In genomic region chr19:39445258-39446071, GRCh38 we compare ENCODE assay signal across 7 cellular contexts. TPM values are rescaled to one million over a fixed set of nuclear protein-coding genes. Genes with fewer than 3 reads are reported as not detected.
A peak's percentile ranks its signal among the peaks of the same experiment; 100 is the strongest.
DNase-seq lines count a peak whose midpoint lies in the region; ATAC-seq, FAIRE-seq and TF ChIP-seq lines count a peak whose summit lies in the region.

TSS of gene SUPT5H (plus strand) at chr19:39445582. CDS start at chr19:39445891, 309 bp downstream.

- H3K4me3 ChIP-seq in body of pancreas: peak within 1 kb of the TSS; percentile 93 to 94
- H3K4me3 ChIP-seq in gastrocnemius medialis: peak within 1 kb of the TSS; percentile 74 to 99 (median 86)

- 0% methylated on average over 35 to 65 of the region's 65 CpGs for WGBS in body of pancreas, 2 donors

- peak; percentile 75 for ATAC-seq in GM18520 (IDR thresholded peaks at IDR 0.05; ENCODE audit: unreplicated experiment)
- peak; percentile 77 for ATAC-seq in HG03064 (IDR thresholded peaks at IDR 0.05; ENCODE audit: low read depth, unreplicated experiment)
- peak; percentile 100 for ATAC-seq in body of pancreas
- peak; percentile 96 to 99 for ATAC-seq in gastrocnemius medialis

- DNase-seq in NCI-H2107 treated with DMSO at 0.1 percent for 48 hours (lab: John Stamatoyannopoulos, UW; ENCODE audit: unreplicated experiment) (peak; percentile 88), body of pancreas (peak; percentile 98 to 99 (median 99)), iPS DF 4.7 (ENCODE audit: extremely low read depth, low spot score) (peak; percentile 92), gastrocnemius medialis (peak; percentile 96 to 97)

- peak; percentile 33 for FAIRE-seq in TTC549 (lab: Jason Lieb, UNC)

- intact Hi-C loops in body of pancreas (cut with DNase I): loop anchor here (10.0 kb wide), 1 partner anchor 89 kb away; the partner anchor contains the start of gene EID2B
- intact Hi-C loops in gastrocnemius medialis (cut with DNase I; ENCODE audit: low total_unique reads): loop anchor here (1.0 to 10.0 kb wide), 6 partner anchors 9 to 229 kb away; partner anchors contain the start of genes PLEKHG2 and SAMD4B

- TF ChIP-seq CTCF in body of pancreas (IDR thresholded peaks at IDR 0.05) (peak in 1 of 7 experiments; percentile 19), gastrocnemius medialis (IDR thresholded peaks at IDR 0.05 in 4 of 5, conservative IDR thresholded peaks at IDR 0.05 in 1 of 5) (no peak)

- H3K36me3 ChIP-seq in body of pancreas (replicated peaks in 1 of 2; ENCODE audit: insufficient read depth in 1 of 2, low read depth in 2 of 2) (no peaks in the 10 kb centered on the region), gastrocnemius medialis (peaks cover 0 to 4% of the 10 kb centered on the region in 2 donors)

- H3K4me1 ChIP-seq in body of pancreas: peaks cover 48% of the 10 kb centered on the region
- H3K4me1 ChIP-seq in gastrocnemius medialis: peaks cover 14 to 27% of the 10 kb centered on the region in 2 donors

- H3K9me3 ChIP-seq in body of pancreas (no peaks in the 10 kb centered on the region), gastrocnemius medialis (no peaks in the 10 kb centered on the region)

- TF ChIP-seq POLR2A in body of pancreas (IDR thresholded peaks at IDR 0.05) (peak; percentile 81 to 96 (median 94)), gastrocnemius medialis (IDR thresholded peaks at IDR 0.05) (peak; percentile 89 to 95)

- H3K27me3 ChIP-seq in body of pancreas: no peaks in the 10 kb centered on the region
- H3K27me3 ChIP-seq in gastrocnemius medialis: no peaks in the 10 kb centered on the region

- in situ Hi-C loops in gastrocnemius medialis (cut with MboI; ENCODE audit: low sequenced_read_pairs in 4 of 4): loop anchor here in 2 of 4 donors (25.0 kb wide), 2 partner anchors 92 to 392 kb away; partner anchors contain the start of genes DYRK1B (in 2 of the 2), FBL (in 2 of the 2), EID2 (in 1 of the 2) and EID2B (in 1 of the 2)

- peak within 1 kb of the TSS; percentile 72 to 96 (median 86) for H3K27ac ChIP-seq in body of pancreas
- peak within 1 kb of the TSS; percentile 89 to 98 (median 94) for H3K27ac ChIP-seq in gastrocnemius medialis

RNA-seq across cellular contexts. Expression of gene SUPT5H, which starts in this region (rescaled TPM):
- 10 to 100 TPM; 82.0 to 90.3 TPM for total RNA-seq in body of pancreas
- 100 to 1,000 TPM in 2 of 4 donors, 10 to 100 TPM in 2; 60.7 to 148 (median 108) TPM for total RNA-seq in gastrocnemius medialis

Comparison
In these comparisons a context has a peak if more than half of its experiments do, and no peak if none do; other contexts are left out.
1. Peak in every context shown above with its lines: DNase-seq, ATAC-seq, H3K4me3 ChIP-seq and H3K27ac ChIP-seq.